1 cellular context compared by ENCODE assay signal in genomic region chr19:34994643-34995471, GRCh38.
TF ChIP-seq lines count a peak whose summit lies in the region.

No MANE protein-coding gene starts in this region.

TF ChIP-seq in HepG2, 621 proteins besides CTCF, POLR2A, EP300 and RAD21 (continued from another document and continues in another):
- TF ChIP-seq, protein P1, sequence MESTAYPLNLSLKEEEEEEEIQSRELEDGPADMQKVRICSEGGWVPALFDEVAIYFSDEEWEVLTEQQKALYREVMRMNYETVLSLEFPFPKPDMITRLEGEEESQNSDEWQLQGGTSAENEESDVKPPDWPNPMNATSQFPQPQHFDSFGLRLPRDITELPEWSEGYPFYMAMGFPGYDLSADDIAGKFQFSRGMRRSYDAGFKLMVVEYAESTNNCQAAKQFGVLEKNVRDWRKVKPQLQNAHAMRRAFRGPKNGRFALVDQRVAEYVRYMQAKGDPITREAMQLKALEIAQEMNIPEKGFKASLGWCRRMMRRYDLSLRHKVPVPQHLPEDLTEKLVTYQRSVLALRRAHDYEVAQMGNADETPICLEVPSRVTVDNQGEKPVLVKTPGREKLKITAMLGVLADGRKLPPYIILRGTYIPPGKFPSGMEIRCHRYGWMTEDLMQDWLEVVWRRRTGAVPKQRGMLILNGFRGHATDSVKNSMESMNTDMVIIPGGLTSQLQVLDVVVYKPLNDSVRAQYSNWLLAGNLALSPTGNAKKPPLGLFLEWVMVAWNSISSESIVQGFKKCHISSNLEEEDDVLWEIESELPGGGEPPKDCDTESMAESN (CRISPR knock-in tag; conservative IDR thresholded peaks at IDR 0.05), result peak; percentile 56; the same call in 1 of the 2 replicates
- TF ChIP-seq ZBTB7B (CRISPR knock-in tag; IDR thresholded peaks at IDR 0.05) (peak; percentile 86), ZNF792 (CRISPR knock-in tag; IDR thresholded peaks at IDR 0.05) (no peak; the same call in 1 of the 2 replicates), EEA1 (CRISPR knock-in tag; IDR thresholded peaks at IDR 0.05; ENCODE audit: borderline replicate concordance) (peak; percentile 53; the same call in 1 of the 2 replicates), HIVEP1 (CRISPR knock-in tag; IDR thresholded peaks at IDR 0.05) (peak; percentile 99), ELF3 (CRISPR knock-in tag; IDR thresholded peaks at IDR 0.05) (peak; percentile 94), ZNF737 (CRISPR knock-in tag; IDR thresholded peaks at IDR 0.05; ENCODE audit: borderline replicate concordance) (no peak), CEBPG (CRISPR knock-in tag; IDR thresholded peaks at IDR 0.05) (0 out of 2 replicates have a peak, but pooled peaks have one; percentile 25), KDM1A (CRISPR knock-in tag; IDR thresholded peaks at IDR 0.05) (0 out of 2 replicates have a peak, but pooled peaks have one; percentile 16), ZNF615 (CRISPR knock-in tag; IDR thresholded peaks at IDR 0.05; ENCODE audit: borderline replicate concordance) (no peak), HNF4A (CRISPR knock-in tag; IDR thresholded peaks at IDR 0.05) (peak; percentile 47; the same call in 1 of the 2 replicates), ATM (IDR thresholded peaks at IDR 0.05; ENCODE audit: borderline replicate concordance) (no peak), YEATS4 (CRISPR knock-in tag; IDR thresholded peaks at IDR 0.05; ENCODE audit: borderline replicate concordance) (no peak), GATAD1 (CRISPR knock-in tag; IDR thresholded peaks at IDR 0.05) (peak; percentile 55), ZNF33A (CRISPR knock-in tag; IDR thresholded peaks at IDR 0.05; ENCODE audit: borderline replicate concordance) (0 out of 2 replicates have a peak, but pooled peaks have one; percentile 27), AGO2 (optimal IDR thresholded peaks at IDR 0.05; ENCODE audit: low read depth, low read length) (no peak), ZNF18 (CRISPR knock-in tag; IDR thresholded peaks at IDR 0.05; ENCODE audit: insufficient replicate concordance) (no peak), TARDBP (CRISPR knock-in tag; IDR thresholded peaks at IDR 0.05) (peak; percentile 80), NCOA2 (CRISPR knock-in tag; IDR thresholded peaks at IDR 0.05) (peak; percentile 83), ZNF710 (CRISPR knock-in tag; IDR thresholded peaks at IDR 0.05; ENCODE audit: borderline replicate concordance) (no peak), KDM3A (CRISPR knock-in tag; IDR thresholded peaks at IDR 0.05; ENCODE audit: low read depth) (peak; percentile 89), HNRNPL (IDR thresholded peaks at IDR 0.05; ENCODE audit: low read depth, low read length) (peak; percentile 89), ZNF496 (CRISPR knock-in tag; IDR thresholded peaks at IDR 0.05; ENCODE audit: insufficient replicate concordance) (no peak), NFRKB (IDR thresholded peaks at IDR 0.05) (no peak), ONECUT2 (CRISPR knock-in tag; IDR thresholded peaks at IDR 0.05) (no peak), ZMAT3 (CRISPR knock-in tag; conservative IDR thresholded peaks at IDR 0.05) (no peak; the same call in 1 of the 2 replicates), BCL6 (CRISPR knock-in tag; IDR thresholded peaks at IDR 0.05) (peak; percentile 86), SAP130 (CRISPR knock-in tag; IDR thresholded peaks at IDR 0.05; ENCODE audit: low read depth) (peak; percentile 89), ZSCAN21 (CRISPR knock-in tag; IDR thresholded peaks at IDR 0.05; ENCODE audit: borderline replicate concordance) (no peak), ZNF225 (CRISPR knock-in tag; IDR thresholded peaks at IDR 0.05) (no peak), ELF4 (CRISPR knock-in tag; IDR thresholded peaks at IDR 0.05; ENCODE audit: borderline replicate concordance) (peak; percentile 63; the same call in 1 of the 2 replicates), ZNF563 (CRISPR knock-in tag; IDR thresholded peaks at IDR 0.05) (peak; percentile 57; the same call in 1 of the 2 replicates), DR1 (CRISPR knock-in tag; IDR thresholded peaks at IDR 0.05) (peak; percentile 11; the same call in 1 of the 2 replicates), ZNF430 (CRISPR knock-in tag; IDR thresholded peaks at IDR 0.05) (0 out of 2 replicates have a peak, but pooled peaks have one; percentile 72)
- TF ChIP-seq, protein P2, sequence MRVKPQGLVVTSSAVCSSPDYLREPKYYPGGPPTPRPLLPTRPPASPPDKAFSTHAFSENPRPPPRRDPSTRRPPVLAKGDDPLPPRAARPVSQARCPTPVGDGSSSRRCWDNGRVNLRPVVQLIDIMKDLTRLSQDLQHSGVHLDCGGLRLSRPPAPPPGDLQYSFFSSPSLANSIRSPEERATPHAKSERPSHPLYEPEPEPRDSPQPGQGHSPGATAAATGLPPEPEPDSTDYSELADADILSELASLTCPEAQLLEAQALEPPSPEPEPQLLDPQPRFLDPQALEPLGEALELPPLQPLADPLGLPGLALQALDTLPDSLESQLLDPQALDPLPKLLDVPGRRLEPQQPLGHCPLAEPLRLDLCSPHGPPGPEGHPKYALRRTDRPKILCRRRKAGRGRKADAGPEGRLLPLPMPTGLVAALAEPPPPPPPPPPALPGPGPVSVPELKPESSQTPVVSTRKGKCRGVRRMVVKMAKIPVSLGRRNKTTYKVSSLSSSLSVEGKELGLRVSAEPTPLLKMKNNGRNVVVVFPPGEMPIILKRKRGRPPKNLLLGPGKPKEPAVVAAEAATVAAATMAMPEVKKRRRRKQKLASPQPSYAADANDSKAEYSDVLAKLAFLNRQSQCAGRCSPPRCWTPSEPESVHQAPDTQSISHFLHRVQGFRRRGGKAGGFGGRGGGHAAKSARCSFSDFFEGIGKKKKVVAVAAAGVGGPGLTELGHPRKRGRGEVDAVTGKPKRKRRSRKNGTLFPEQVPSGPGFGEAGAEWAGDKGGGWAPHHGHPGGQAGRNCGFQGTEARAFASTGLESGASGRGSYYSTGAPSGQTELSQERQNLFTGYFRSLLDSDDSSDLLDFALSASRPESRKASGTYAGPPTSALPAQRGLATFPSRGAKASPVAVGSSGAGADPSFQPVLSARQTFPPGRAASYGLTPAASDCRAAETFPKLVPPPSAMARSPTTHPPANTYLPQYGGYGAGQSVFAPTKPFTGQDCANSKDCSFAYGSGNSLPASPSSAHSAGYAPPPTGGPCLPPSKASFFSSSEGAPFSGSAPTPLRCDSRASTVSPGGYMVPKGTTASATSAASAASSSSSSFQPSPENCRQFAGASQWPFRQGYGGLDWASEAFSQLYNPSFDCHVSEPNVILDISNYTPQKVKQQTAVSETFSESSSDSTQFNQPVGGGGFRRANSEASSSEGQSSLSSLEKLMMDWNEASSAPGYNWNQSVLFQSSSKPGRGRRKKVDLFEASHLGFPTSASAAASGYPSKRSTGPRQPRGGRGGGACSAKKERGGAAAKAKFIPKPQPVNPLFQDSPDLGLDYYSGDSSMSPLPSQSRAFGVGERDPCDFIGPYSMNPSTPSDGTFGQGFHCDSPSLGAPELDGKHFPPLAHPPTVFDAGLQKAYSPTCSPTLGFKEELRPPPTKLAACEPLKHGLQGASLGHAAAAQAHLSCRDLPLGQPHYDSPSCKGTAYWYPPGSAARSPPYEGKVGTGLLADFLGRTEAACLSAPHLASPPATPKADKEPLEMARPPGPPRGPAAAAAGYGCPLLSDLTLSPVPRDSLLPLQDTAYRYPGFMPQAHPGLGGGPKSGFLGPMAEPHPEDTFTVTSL (CRISPR knock-in tag; IDR thresholded peaks at IDR 0.05; ENCODE audit: borderline replicate concordance), result peak; percentile 36; the same call in 1 of the 2 replicates
- TF ChIP-seq, protein P3, sequence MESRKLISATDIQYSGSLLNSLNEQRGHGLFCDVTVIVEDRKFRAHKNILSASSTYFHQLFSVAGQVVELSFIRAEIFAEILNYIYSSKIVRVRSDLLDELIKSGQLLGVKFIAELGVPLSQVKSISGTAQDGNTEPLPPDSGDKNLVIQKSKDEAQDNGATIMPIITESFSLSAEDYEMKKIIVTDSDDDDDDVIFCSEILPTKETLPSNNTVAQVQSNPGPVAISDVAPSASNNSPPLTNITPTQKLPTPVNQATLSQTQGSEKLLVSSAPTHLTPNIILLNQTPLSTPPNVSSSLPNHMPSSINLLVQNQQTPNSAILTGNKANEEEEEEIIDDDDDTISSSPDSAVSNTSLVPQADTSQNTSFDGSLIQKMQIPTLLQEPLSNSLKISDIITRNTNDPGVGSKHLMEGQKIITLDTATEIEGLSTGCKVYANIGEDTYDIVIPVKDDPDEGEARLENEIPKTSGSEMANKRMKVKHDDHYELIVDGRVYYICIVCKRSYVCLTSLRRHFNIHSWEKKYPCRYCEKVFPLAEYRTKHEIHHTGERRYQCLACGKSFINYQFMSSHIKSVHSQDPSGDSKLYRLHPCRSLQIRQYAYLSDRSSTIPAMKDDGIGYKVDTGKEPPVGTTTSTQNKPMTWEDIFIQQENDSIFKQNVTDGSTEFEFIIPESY (CRISPR knock-in tag; IDR thresholded peaks at IDR 0.05), result 0 out of 2 replicates have a peak, but pooled peaks have one; percentile 33
- TF ChIP-seq, protein P4, sequence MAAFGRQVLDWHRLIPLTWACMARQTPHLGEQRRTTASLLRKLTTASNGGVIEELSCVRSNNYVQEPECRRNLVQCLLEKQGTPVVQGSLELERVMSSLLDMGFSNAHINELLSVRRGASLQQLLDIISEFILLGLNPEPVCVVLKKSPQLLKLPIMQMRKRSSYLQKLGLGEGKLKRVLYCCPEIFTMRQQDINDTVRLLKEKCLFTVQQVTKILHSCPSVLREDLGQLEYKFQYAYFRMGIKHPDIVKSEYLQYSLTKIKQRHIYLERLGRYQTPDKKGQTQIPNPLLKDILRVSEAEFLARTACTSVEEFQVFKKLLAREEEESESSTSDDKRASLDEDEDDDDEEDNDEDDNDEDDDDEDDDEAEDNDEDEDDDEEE (CRISPR knock-in tag; IDR thresholded peaks at IDR 0.05), result no peak
- TF ChIP-seq, protein P5, sequence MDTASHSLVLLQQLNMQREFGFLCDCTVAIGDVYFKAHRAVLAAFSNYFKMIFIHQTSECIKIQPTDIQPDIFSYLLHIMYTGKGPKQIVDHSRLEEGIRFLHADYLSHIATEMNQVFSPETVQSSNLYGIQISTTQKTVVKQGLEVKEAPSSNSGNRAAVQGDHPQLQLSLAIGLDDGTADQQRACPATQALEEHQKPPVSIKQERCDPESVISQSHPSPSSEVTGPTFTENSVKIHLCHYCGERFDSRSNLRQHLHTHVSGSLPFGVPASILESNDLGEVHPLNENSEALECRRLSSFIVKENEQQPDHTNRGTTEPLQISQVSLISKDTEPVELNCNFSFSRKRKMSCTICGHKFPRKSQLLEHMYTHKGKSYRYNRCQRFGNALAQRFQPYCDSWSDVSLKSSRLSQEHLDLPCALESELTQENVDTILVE (CRISPR knock-in tag; IDR thresholded peaks at IDR 0.05), result peak; percentile 73; the same call in 1 of the 2 replicates
- TF ChIP-seq, protein P6, sequence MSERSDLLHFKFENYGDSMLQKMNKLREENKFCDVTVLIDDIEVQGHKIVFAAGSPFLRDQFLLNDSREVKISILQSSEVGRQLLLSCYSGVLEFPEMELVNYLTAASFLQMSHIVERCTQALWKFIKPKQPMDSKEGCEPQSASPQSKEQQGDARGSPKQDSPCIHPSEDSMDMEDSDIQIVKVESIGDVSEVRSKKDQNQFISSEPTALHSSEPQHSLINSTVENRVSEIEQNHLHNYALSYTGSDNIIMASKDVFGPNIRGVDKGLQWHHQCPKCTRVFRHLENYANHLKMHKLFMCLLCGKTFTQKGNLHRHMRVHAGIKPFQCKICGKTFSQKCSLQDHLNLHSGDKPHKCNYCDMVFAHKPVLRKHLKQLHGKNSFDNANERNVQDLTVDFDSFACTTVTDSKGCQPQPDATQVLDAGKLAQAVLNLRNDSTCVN (CRISPR knock-in tag; IDR thresholded peaks at IDR 0.05; ENCODE audit: borderline replicate concordance), result peak; percentile 67; the same call in 1 of the 2 replicates
- TF ChIP-seq, protein P7, sequence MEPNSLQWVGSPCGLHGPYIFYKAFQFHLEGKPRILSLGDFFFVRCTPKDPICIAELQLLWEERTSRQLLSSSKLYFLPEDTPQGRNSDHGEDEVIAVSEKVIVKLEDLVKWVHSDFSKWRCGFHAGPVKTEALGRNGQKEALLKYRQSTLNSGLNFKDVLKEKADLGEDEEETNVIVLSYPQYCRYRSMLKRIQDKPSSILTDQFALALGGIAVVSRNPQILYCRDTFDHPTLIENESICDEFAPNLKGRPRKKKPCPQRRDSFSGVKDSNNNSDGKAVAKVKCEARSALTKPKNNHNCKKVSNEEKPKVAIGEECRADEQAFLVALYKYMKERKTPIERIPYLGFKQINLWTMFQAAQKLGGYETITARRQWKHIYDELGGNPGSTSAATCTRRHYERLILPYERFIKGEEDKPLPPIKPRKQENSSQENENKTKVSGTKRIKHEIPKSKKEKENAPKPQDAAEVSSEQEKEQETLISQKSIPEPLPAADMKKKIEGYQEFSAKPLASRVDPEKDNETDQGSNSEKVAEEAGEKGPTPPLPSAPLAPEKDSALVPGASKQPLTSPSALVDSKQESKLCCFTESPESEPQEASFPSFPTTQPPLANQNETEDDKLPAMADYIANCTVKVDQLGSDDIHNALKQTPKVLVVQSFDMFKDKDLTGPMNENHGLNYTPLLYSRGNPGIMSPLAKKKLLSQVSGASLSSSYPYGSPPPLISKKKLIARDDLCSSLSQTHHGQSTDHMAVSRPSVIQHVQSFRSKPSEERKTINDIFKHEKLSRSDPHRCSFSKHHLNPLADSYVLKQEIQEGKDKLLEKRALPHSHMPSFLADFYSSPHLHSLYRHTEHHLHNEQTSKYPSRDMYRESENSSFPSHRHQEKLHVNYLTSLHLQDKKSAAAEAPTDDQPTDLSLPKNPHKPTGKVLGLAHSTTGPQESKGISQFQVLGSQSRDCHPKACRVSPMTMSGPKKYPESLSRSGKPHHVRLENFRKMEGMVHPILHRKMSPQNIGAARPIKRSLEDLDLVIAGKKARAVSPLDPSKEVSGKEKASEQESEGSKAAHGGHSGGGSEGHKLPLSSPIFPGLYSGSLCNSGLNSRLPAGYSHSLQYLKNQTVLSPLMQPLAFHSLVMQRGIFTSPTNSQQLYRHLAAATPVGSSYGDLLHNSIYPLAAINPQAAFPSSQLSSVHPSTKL (CRISPR knock-in tag; IDR thresholded peaks at IDR 0.05), result peak; percentile 88
